Comparison of ENCODE assay signal across 8 cellular contexts in genomic region chr12:12267801-12268200, GRCh38. TPM values are rescaled to one million over a fixed set of nuclear protein-coding genes. Genes with fewer than 3 reads are reported as not detected.
DNase-seq lines count a peak whose midpoint lies in the region; ATAC-seq and TF ChIP-seq lines count a peak whose summit lies in the region.

No MANE protein-coding gene starts in this region.

- peak overlapping the region; percentile 99 for H2AFZ ChIP-seq in DND-41 (ENCODE audit: low read depth, low read length)

- DNase-seq in DND-41 (no peak), MG63 (no peak), brain microvascular endothelial cell (no peak), NCI-H1436 (lab: John Stamatoyannopoulos, UW) (no peak), occipital lobe (lab: John Stamatoyannopoulos, UW) (no peak)

- H3K36me3 ChIP-seq in DND-41 (ENCODE audit: insufficient read depth, low read length) (no peaks in the 10 kb centered on the region), MG63 (no peaks in the 10 kb centered on the region), brain microvascular endothelial cell (replicated peaks) (no peaks in the 10 kb centered on the region), mesodermal cell (ENCODE audit: control insufficient read depth, insufficient read depth, low read length) (no peaks in the 10 kb centered on the region)

- TF ChIP-seq CTCF in DND-41 (IDR thresholded peaks at IDR 0.05; ENCODE audit: borderline replicate concordance, extremely low read depth, low read length, poor library complexity, severe bottlenecking) (no peak), brain microvascular endothelial cell (IDR thresholded peaks at IDR 0.05; ENCODE audit: low read depth, low read length, missing control alignments) (no peak)

- 59 to 66% methylated on average over 5 of the region's 5 CpGs for WGBS in mesodermal cell (ENCODE audit: insufficient coverage in 2 of 2), 2 experiments

- peaks cover 25% of the 10 kb centered on the region for H3K27me3 ChIP-seq in DND-41 (ENCODE audit: insufficient read depth, low read length, poor library complexity)
- H3K27me3 ChIP-seq in MG63: no peaks in the 10 kb centered on the region
- no peaks in the 10 kb centered on the region for H3K27me3 ChIP-seq in brain microvascular endothelial cell (replicated peaks)

- H3K4me3 ChIP-seq in DND-41 (ENCODE audit: low read depth in 1 of 2, low read length in 2 of 2) (peak overlapping the region in 1 of 2 experiments; percentile 93; a peak in 1 of 4 replicates), MG63 (peak overlapping the region; percentile 74), brain microvascular endothelial cell (ENCODE audit: low read depth, low read length) (peak overlapping the region; percentile 88), mesodermal cell (ENCODE audit: extremely low read depth, insufficient read depth, low read length, poor library complexity, severe bottlenecking) (peak overlapping the region; percentile 89)

- H3K27ac ChIP-seq in DND-41 (ENCODE audit: low read length) (no peak overlapping the region), brain microvascular endothelial cell (no peak overlapping the region), mesodermal cell (ENCODE audit: low read depth, low read length, severe bottlenecking) (no peak overlapping the region)

- peak overlapping the region; percentile 95; the same call in 1 of the 2 replicates for H3K4me2 ChIP-seq in DND-41 (ENCODE audit: insufficient read depth, low read length)

- in situ Hi-C loops in brain microvascular endothelial cell (cut with HindIII; ENCODE audit: low pct_ligation_motif_present, low sequenced_read_pairs): no loop called here

- H3K9me3 ChIP-seq in DND-41 (ENCODE audit: insufficient read depth, low read length, severe bottlenecking): no peaks in the 10 kb centered on the region
- no peaks in the 10 kb centered on the region for H3K9me3 ChIP-seq in MG63
- H3K9me3 ChIP-seq in mesodermal cell (ENCODE audit: control insufficient read depth, low read length): no peaks in the 10 kb centered on the region

- peaks cover 29% of the 10 kb centered on the region for H3K79me2 ChIP-seq in DND-41 (ENCODE audit: insufficient read depth, low read length)

- H3K4me1 ChIP-seq in DND-41 (ENCODE audit: insufficient read depth, low read length): peaks cover 26% of the 10 kb centered on the region
- H3K4me1 ChIP-seq in mesodermal cell (ENCODE audit: control insufficient read depth, insufficient read depth, low read length, poor library complexity, severe bottlenecking): no peaks in the 10 kb centered on the region

- no peak overlapping the region for H3K9ac ChIP-seq in DND-41 (ENCODE audit: low read depth, low read length)

- H4K20me1 ChIP-seq in DND-41 (ENCODE audit: insufficient read depth, low read length): no peaks in the 10 kb centered on the region

- ATAC-seq in DND-41 (ENCODE audit: insufficient read depth, low read depth) (no peak), HG03378 (IDR thresholded peaks at IDR 0.05; ENCODE audit: unreplicated experiment) (no peak), HG03521 (IDR thresholded peaks at IDR 0.05; ENCODE audit: unreplicated experiment) (no peak)

RNA-seq across cellular contexts. Expression of gene LRP6, which starts 1.0 kb away (rescaled TPM):
- total RNA-seq in MG63 (2014; rRNA removed; shearing (Covaris generic); ENCODE audit: low replicate concordance): 7.9 and 10.2 TPM in 2 replicates
- 24.2 TPM for polyA plus RNA-seq in mesodermal cell (2013, experiment 1 of 2)
- 21.2 TPM for polyA plus RNA-seq in mesodermal cell (2013, experiment 2 of 2)
- 95.3 TPM for total RNA-seq in occipital lobe
